4 cellular contexts compared by ENCODE assay signal in the genomic region with DNA sequence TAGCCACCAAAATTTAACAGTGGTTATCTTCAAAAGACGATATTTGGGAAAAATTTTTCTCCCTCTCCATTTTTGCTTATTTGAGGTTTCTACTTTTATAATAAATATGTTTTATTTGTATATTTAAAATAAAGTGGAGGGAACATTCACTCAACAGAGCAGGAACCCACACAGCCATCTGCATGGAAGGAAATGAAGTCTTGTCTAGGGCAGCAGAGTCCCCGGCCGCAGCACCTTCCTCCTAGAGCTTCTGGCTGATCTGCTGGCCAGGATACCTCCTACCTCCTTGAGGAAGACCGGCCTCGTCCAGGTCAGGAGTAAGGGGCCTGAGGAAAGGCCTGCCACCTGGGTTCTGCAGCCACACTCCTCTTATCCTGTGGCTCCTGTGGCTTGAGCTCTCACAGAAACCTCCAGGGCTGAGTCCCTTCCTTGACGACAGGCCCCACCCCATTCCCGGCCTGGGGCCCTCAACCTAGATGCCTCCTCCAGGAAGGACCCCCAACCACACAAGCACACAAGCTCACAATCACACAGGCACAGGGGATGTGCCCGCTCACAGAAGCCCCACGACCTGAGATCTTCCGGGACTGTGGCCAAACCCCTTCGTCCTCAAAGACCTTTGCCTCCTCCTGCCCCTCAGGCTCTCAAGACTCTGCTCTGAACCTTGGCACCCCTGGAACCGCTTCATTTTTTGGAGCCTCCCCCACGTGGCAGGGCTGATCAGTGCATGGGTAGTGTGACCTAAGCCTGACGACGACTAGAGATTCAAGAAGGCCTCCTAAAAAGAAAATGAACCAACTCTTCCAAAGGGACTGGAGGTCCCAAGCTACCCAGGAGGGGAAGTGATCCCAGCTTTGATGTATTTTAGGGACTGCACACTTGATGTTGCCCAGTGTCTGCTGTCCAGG. TPM values are rescaled to one million over a fixed set of nuclear protein-coding genes. Genes with fewer than 3 reads are reported as not detected.
"Had no signal": no experiment of that assay in that cellular context is flagged by ENCODE, and none has a peak within 500 bp of the region (broad histone marks: within the 10 kb centered on the region; RNA-seq: fewer than 3 reads in every experiment).

No MANE protein-coding gene starts in this region.

RNA-seq across cellular contexts. Expression of a gene that starts 23.0 kb away (rescaled TPM):
- total RNA-seq: fibroblast of villous mesenchyme, mesothelial cell of epicardium, myocyte, renal cortical epithelial cell had no signal
